17 cellular contexts compared by ENCODE assay signal in the genomic region with DNA sequence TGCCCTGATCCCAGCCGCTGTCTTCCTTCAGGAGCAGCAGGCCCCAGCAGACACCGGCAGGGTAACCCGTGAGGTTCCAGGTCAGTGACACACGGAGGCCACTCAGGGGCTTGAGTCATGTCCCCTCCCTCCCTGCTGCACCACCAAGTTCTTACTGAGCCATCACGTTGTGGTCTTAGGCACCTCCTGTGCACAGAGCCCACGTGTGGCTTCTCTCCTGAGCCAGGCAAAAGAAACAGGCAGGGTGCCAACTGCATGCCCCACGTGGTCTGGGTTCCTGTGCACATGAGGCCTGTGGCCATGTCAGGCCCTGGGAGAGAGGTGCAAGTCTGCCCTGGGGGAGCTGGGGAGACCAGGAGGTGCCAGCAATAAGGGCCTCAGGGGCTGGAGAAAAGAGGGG.
DNase-seq lines count a peak whose midpoint lies in the region; ATAC-seq and TF ChIP-seq lines count a peak whose summit lies in the region.
"Had no signal": no experiment of that assay in that cellular context is flagged by ENCODE, and none has a peak within 500 bp of the region (broad histone marks: within the 10 kb centered on the region; RNA-seq: fewer than 3 reads in every experiment).

No MANE protein-coding gene starts in this region.

- no peaks in the 10 kb centered on the region for H3K9me3 ChIP-seq in adrenal gland (replicated peaks in 1 of 3)
- H3K9me3 ChIP-seq: breast epithelium, SJCRH30, tibial artery had no signal

- TF ChIP-seq POLR2A in adrenal gland (IDR thresholded peaks at IDR 0.05) = no peak

- H3K4me1 ChIP-seq in adrenal gland (replicated peaks in 1 of 2) = peaks cover 0 to 9% of the 10 kb centered on the region in 2 donors
- H3K4me1 ChIP-seq: breast epithelium, tibial artery had no signal

- WGBS in adrenal gland, 4 donors = 13 to 58% (median 48%) methylated on average over 1 to 7 of the region's 7 CpGs

- no peaks in the 10 kb centered on the region for H3K27me3 ChIP-seq in adrenal gland
- H3K27me3 ChIP-seq: breast epithelium, hepatocyte, SJCRH30, tibial artery had no signal

- H3K36me3 ChIP-seq in adrenal gland (replicated peaks in 1 of 2) = no peaks in the 10 kb centered on the region
- H3K36me3 ChIP-seq: breast epithelium had no signal

- H3K4me3 ChIP-seq in adrenal gland = no peak overlapping the region
- H3K4me3 ChIP-seq: breast epithelium, hepatocyte, SJCRH30, tibial artery had no signal

- peak overlapping the region in 1 of 5 donors; percentile 11 for H3K27ac ChIP-seq in adrenal gland
- H3K27ac ChIP-seq: 22Rv1, breast epithelium, hepatocyte, SJCRH30, tibial artery had no signal

- DNase-seq in DMS 273 (lab: John Stamatoyannopoulos, UW; ENCODE audit: unreplicated experiment) (peak; percentile 69), DMS 273 treated with DMSO at 0.1 percent for 48 hours (lab: John Stamatoyannopoulos, UW) (no peak), HT1080 (ENCODE audit: low read depth) (peak; percentile 71), adrenal gland (peak; percentile 43 to 84 (median 68)), kidney tubule cell (ENCODE audit: low spot score) (peak; percentile 94), islet precursor cell (no peak)
- DNase-seq: CD8-positive, alpha-beta memory T cell; NCI-H187; NCI-H82; SJCRH30; tibial artery had no signal

- intact Hi-C loops in adrenal gland (cut with DNase I) = no loop called here

- no peak for ATAC-seq in GM18502 (IDR thresholded peaks at IDR 0.05; ENCODE audit: poor library complexity, unreplicated experiment)
- ATAC-seq in HG02678 (IDR thresholded peaks at IDR 0.05; ENCODE audit: unreplicated experiment) = no peak
- ATAC-seq: WTC11 had no signal

- TF ChIP-seq CTCF in adrenal gland (IDR thresholded peaks at IDR 0.05) = no peak

Comparison
In these comparisons a context has a peak if more than half of its experiments do, and no peak if none do; other contexts are left out.
1. DNase-seq: peak in DMS 273 (single experiment), HT1080 (single experiment), adrenal gland (7 of 7) and kidney tubule cell (single experiment); none in DMS 273 treated with DMSO at 0.1 percent for 48 hours (single experiment) and islet precursor cell (single experiment).